Comparison of ENCODE assay signal across 9 cellular contexts in the genomic region with DNA sequence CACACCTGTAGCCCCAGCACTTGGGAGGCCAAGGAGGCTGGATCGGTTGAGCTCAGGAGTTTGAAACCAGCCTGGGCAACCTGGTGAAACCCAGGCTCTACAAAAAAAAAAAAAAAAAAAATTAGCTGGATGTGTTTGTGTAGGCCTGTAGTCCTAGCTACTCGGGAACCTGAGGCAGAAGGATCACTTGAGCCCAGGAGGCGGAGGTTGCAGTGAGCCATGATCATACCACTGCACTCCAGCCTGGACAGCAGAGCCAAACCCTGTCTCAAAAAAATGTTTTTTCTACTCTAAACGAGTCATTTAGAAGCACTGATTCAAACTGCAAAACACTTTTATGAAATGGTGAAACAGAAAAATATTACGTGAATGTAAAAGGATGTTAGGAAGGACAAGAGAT.
"Had no signal": no experiment of that assay in that cellular context is flagged by ENCODE, and none has a peak within 500 bp of the region (broad histone marks: within the 10 kb centered on the region; RNA-seq: fewer than 3 reads in every experiment).

No MANE protein-coding gene starts in this region.

- H3K9me3 ChIP-seq: HAP-1 had no signal

- H3K27ac Mint-ChIP-seq: HFFc6 had no signal

- H3K4me3 ChIP-seq: HAP-1, K562 had no signal

- FAIRE-seq: H54, HTR-8/SVneo, K562 had no signal

- ATAC-seq: HCT116, K562 had no signal

- DNase-seq: GOT3, HFFc6, IMR-90, KG1 had no signal

- H3K36me3 ChIP-seq: HAP-1 had no signal

- H3K9me3 Mint-ChIP-seq: HFFc6 had no signal

- H3K4me3 Mint-ChIP-seq: HFFc6 had no signal

- H3K4me1 ChIP-seq: HAP-1 had no signal
